ENCODE assay signal across 31 cellular contexts in genomic region chr7:117562732-117563131, GRCh38.
"Had no signal": no experiment of that assay in that cellular context is flagged by ENCODE, and none has a peak within 500 bp of the region (broad histone marks: within the 10 kb centered on the region; RNA-seq: fewer than 3 reads in every experiment).

No MANE protein-coding gene starts in this region.

- H3K4me1 Mint-ChIP-seq: activated CD4-positive, alpha-beta T cell treated with anti-CD3 and anti-CD28 coated beads, Interleukin-2, amount 10 ng/mL, durations not matched to agents 24 days and 14 days; activated naive CD4-positive, alpha-beta T cell treated with anti-CD3 and anti-CD28 coated beads, Interleukin-2, amount 10 ng/mL, durations not matched to agents 7 days and 5 days; activated naive CD8-positive, alpha-beta T cell treated with anti-CD3 and anti-CD28 coated beads, Interleukin-2, amount 10 ng/mL, durations not matched to agents 7 days and 5 days; endodermal cell; naive B cell had no signal

- H3K27ac Mint-ChIP-seq: activated CD4-positive, alpha-beta memory T cell treated with anti-CD3 and anti-CD28 coated beads for 36 hours; activated CD4-positive, alpha-beta T cell treated with anti-CD3 and anti-CD28 coated beads, Interleukin-2, amount 10 ng/mL, durations not matched to agents 24 days and 14 days; activated naive CD4-positive, alpha-beta T cell treated with anti-CD3 and anti-CD28 coated beads, Interleukin-2, amount 10 ng/mL, durations not matched to agents 7 days and 5 days; activated naive CD8-positive, alpha-beta T cell treated with anti-CD3 and anti-CD28 coated beads, Interleukin-2, amount 10 ng/mL, durations not matched to agents 7 days and 5 days; activated T-helper 1 cell treated with anti-CD3 and anti-CD28 coated beads, Interleukin-12 subunit alpha, Interleukin-12 subunit beta, Interleukin-2, Interleukin-4 antibody, amounts not matched to agents 30 ng/mL and 10 ng/mL and 1 ng/mL, durations not matched to agents 14 hours and 24 hours and 36 hours; dendritic cell treated with granulocyte-macrophage colony-stimulating factor and Interleukin-4, amounts not matched to agents 40 ng/mL and 50 ng/mL, for 4 days; endodermal cell; naive B cell; progenitor cell of endocrine pancreas; stimulated activated naive CD8-positive, alpha-beta T cell treated with anti-CD3 and anti-CD28 coated beads, Interleukin-15, Interleukin-2, amounts not matched to agents 100 ng/mL and 50 ng/mL, for 24 hours had no signal

- H3K27me3 ChIP-seq: gastrocnemius medialis, ovary had no signal

- H3K9me3 ChIP-seq: gastrocnemius medialis, ovary, thoracic aorta had no signal

- H3K36me3 ChIP-seq: gastrocnemius medialis, ovary, thoracic aorta, WERI-Rb-1 had no signal

- ATAC-seq: activated CD4-positive, CD25-positive, alpha-beta regulatory T cell treated with anti-CD3 and anti-CD28 coated beads, Interleukin-2, amount 50 U/mL, for 24 hours; esophagus mucosa; gastrocnemius medialis; left ventricle myocardium superior; sciatic nerve had no signal

- H3K4me1 ChIP-seq: gastrocnemius medialis had no signal

- H3K4me3 ChIP-seq: gastrocnemius medialis, ovary, skin epidermis, thoracic aorta had no signal

- H3K9me3 Mint-ChIP-seq: activated CD4-positive, alpha-beta memory T cell treated with anti-CD3 and anti-CD28 coated beads for 36 hours; activated CD4-positive, alpha-beta T cell treated with anti-CD3 and anti-CD28 coated beads, Interleukin-2, amount 10 ng/mL, durations not matched to agents 24 days and 14 days; activated naive CD4-positive, alpha-beta T cell treated with anti-CD3 and anti-CD28 coated beads, Interleukin-2, amount 10 ng/mL, durations not matched to agents 7 days and 5 days; activated naive CD8-positive, alpha-beta T cell treated with anti-CD3 and anti-CD28 coated beads, Interleukin-2, amount 10 ng/mL, durations not matched to agents 7 days and 5 days; activated T-helper 1 cell treated with anti-CD3 and anti-CD28 coated beads, Interleukin-12 subunit alpha, Interleukin-12 subunit beta, Interleukin-2, Interleukin-4 antibody, amounts not matched to agents 30 ng/mL and 10 ng/mL and 1 ng/mL, durations not matched to agents 14 hours and 24 hours and 36 hours; dendritic cell treated with granulocyte-macrophage colony-stimulating factor and Interleukin-4, amounts not matched to agents 40 ng/mL and 50 ng/mL, for 4 days; endodermal cell; stimulated activated naive CD8-positive, alpha-beta T cell treated with anti-CD3 and anti-CD28 coated beads, Interleukin-15, Interleukin-2, amounts not matched to agents 100 ng/mL and 50 ng/mL, for 24 hours had no signal

- H3K4me3 Mint-ChIP-seq: activated CD4-positive, alpha-beta memory T cell treated with anti-CD3 and anti-CD28 coated beads for 36 hours; activated CD4-positive, alpha-beta T cell treated with anti-CD3 and anti-CD28 coated beads, Interleukin-2, amount 10 ng/mL, durations not matched to agents 24 days and 14 days; activated naive CD4-positive, alpha-beta T cell treated with anti-CD3 and anti-CD28 coated beads, Interleukin-2, amount 10 ng/mL, durations not matched to agents 7 days and 5 days; activated naive CD8-positive, alpha-beta T cell treated with anti-CD3 and anti-CD28 coated beads, Interleukin-2, amount 10 ng/mL, durations not matched to agents 7 days and 5 days; activated T-helper 1 cell treated with anti-CD3 and anti-CD28 coated beads, Interleukin-12 subunit alpha, Interleukin-12 subunit beta, Interleukin-2, Interleukin-4 antibody, amounts not matched to agents 30 ng/mL and 10 ng/mL and 1 ng/mL, durations not matched to agents 14 hours and 24 hours and 36 hours; dendritic cell treated with granulocyte-macrophage colony-stimulating factor and Interleukin-4, amounts not matched to agents 40 ng/mL and 50 ng/mL, for 4 days; endodermal cell; naive B cell; stimulated activated naive CD8-positive, alpha-beta T cell treated with anti-CD3 and anti-CD28 coated beads, Interleukin-15, Interleukin-2, amounts not matched to agents 100 ng/mL and 50 ng/mL, for 24 hours had no signal

- H3K27me3 Mint-ChIP-seq: activated CD4-positive, alpha-beta memory T cell treated with anti-CD3 and anti-CD28 coated beads for 36 hours; activated CD4-positive, alpha-beta T cell treated with anti-CD3 and anti-CD28 coated beads, Interleukin-2, amount 10 ng/mL, durations not matched to agents 24 days and 14 days; activated naive CD4-positive, alpha-beta T cell treated with anti-CD3 and anti-CD28 coated beads, Interleukin-2, amount 10 ng/mL, durations not matched to agents 7 days and 5 days; activated naive CD8-positive, alpha-beta T cell treated with anti-CD3 and anti-CD28 coated beads, Interleukin-2, amount 10 ng/mL, durations not matched to agents 7 days and 5 days; dendritic cell treated with granulocyte-macrophage colony-stimulating factor and Interleukin-4, amounts not matched to agents 40 ng/mL and 50 ng/mL, for 4 days; naive B cell; stimulated activated naive CD8-positive, alpha-beta T cell treated with anti-CD3 and anti-CD28 coated beads, Interleukin-15, Interleukin-2, amounts not matched to agents 100 ng/mL and 50 ng/mL, for 24 hours had no signal

- H3K36me3 Mint-ChIP-seq: activated CD4-positive, alpha-beta memory T cell treated with anti-CD3 and anti-CD28 coated beads for 36 hours; activated naive CD4-positive, alpha-beta T cell treated with anti-CD3 and anti-CD28 coated beads, Interleukin-2, amount 10 ng/mL, durations not matched to agents 7 days and 5 days; activated naive CD8-positive, alpha-beta T cell treated with anti-CD3 and anti-CD28 coated beads, Interleukin-2, amount 10 ng/mL, durations not matched to agents 7 days and 5 days; naive B cell had no signal

- H3K27ac ChIP-seq: gastrocnemius medialis, ovary, skin epidermis, thoracic aorta, WERI-Rb-1 had no signal

- DNase-seq: activated CD4-positive, alpha-beta memory T cell treated with anti-CD3 and anti-CD28 coated beads for 36 hours; activated CD4-positive, alpha-beta T cell treated with anti-CD3 and anti-CD28 coated beads, Interleukin-2, amount 10 ng/mL, durations not matched to agents 24 days and 14 days; activated CD8-positive, alpha-beta memory T cell treated with anti-CD3 and anti-CD28 coated beads, Interleukin-2, amount 50 U/mL, for 4 hours; activated gamma-delta T cell; activated naive CD4-positive, alpha-beta T cell treated with anti-CD3 and anti-CD28 coated beads, Interleukin-2, amount 10 ng/mL, durations not matched to agents 7 days and 5 days; activated naive CD8-positive, alpha-beta T cell treated with anti-CD3 and anti-CD28 coated beads, Interleukin-2, amount 10 ng/mL, durations not matched to agents 7 days and 5 days; activated T-cell treated with anti-CD3 and anti-CD28 coated beads, Interleukin-2, amount 50 U/mL, for 1 hour; amniotic stem cell; central memory CD4-positive, alpha-beta T cell; endodermal cell; gastrocnemius medialis; glutamatergic neuron; hippocampal formation; left cardiac atrium; left ventricle myocardium superior; naive B cell; ovary; stimulated activated CD4-positive, alpha-beta T cell treated with anti-CD3 and anti-CD28 coated beads, Interleukin-12 subunit alpha, Interleukin-12 subunit beta, amount 100 ng/mL, for 4 hours; stimulated activated CD4-positive, alpha-beta T cell treated with anti-CD3 and anti-CD28 coated beads, Interleukin-4, amount 100 ng/mL, for 1 hour; T1000; trophoblast cell; WERI-Rb-1 had no signal
